Comparison of ENCODE assay signal across 18 cellular contexts in the genomic region with DNA sequence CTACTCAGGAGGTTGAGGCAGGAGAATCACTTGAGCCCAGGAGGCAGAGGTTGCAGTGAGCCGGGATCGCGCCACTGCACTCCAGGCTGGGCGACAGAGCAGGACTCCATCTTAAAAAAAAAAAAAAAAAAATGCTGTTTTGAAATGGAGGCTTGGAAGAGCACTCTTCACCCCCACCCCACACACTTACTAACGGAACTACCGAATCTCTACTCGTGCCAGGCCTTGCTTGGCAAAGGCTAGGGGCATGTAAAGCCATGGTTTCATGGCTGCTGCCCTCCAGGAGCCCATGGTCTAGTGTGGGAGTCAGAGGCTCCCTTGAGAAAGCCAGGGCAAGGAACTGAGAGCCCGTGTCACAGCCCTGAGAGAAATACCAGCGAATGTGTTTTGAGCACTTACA. TPM values are rescaled to one million over a fixed set of nuclear protein-coding genes. Genes with fewer than 3 reads are reported as not detected.
DNase-seq lines count a peak whose midpoint lies in the region; TF ChIP-seq lines count a peak whose summit lies in the region.
"Had no signal": no experiment of that assay in that cellular context is flagged by ENCODE, and none has a peak within 500 bp of the region (broad histone marks: within the 10 kb centered on the region; RNA-seq: fewer than 3 reads in every experiment).

No MANE protein-coding gene starts in this region.

- H3K4me1 Mint-ChIP-seq in chondrocyte (ENCODE audit: low read depth) (peaks cover 75% of the 10 kb centered on the region), osteocyte (ENCODE audit: unreplicated experiment) (peaks cover 77% of the 10 kb centered on the region)

- H3K27me3 Mint-ChIP-seq in chondrocyte (ENCODE audit: low read depth), result no peaks in the 10 kb centered on the region
- H3K27me3 Mint-ChIP-seq in osteocyte (ENCODE audit: unreplicated experiment), result no peaks in the 10 kb centered on the region

- no peaks in the 10 kb centered on the region for H3K9me3 Mint-ChIP-seq in chondrocyte (ENCODE audit: low read depth)
- no peaks in the 10 kb centered on the region for H3K9me3 Mint-ChIP-seq in osteocyte (ENCODE audit: unreplicated experiment)
- H3K9me3 Mint-ChIP-seq: GM23338; T-helper 1 cell treated with Interleukin-12 subunit alpha and Interleukin-12 subunit beta and Interleukin-4 antibody, amounts not matched to agents 30 μg/mL and 1 μg/mL, for 36 hours had no signal

- H3K27ac ChIP-seq in right atrium auricular region (peak overlapping the region; percentile 85 to 87), substantia nigra (ENCODE audit: low read depth, low read length, poor library complexity, severe bottlenecking) (no peak overlapping the region)
- H3K27ac ChIP-seq: A549 had no signal

- H3K4me1 ChIP-seq in right atrium auricular region, result peaks cover 0 to 73% of the 10 kb centered on the region in 2 donors
- H3K4me1 ChIP-seq: A549 had no signal

- no peaks in the 10 kb centered on the region for H3K9me3 ChIP-seq in right atrium auricular region
- H3K9me3 ChIP-seq: A549, prostate gland had no signal

- intact Hi-C loops in cardiac septum (cut with DNase I), result no loop called here

- peaks cover 29% of the 10 kb centered on the region for H3K36me3 ChIP-seq in right atrium auricular region
- H3K36me3 ChIP-seq: prostate gland had no signal

- peaks cover 6% of the 10 kb centered on the region for H3K36me3 Mint-ChIP-seq in chondrocyte (ENCODE audit: low read depth)
- H3K36me3 Mint-ChIP-seq in osteocyte (ENCODE audit: unreplicated experiment), result peaks cover 7% of the 10 kb centered on the region

- no peak for DNase-seq in right atrium auricular region (ENCODE audit: low spot score)
- DNase-seq in cardiac septum (ENCODE audit: low spot score), result no peak
- DNase-seq in chondrocyte (ENCODE audit: low spot score), result no peak
- DNase-seq in osteocyte (ENCODE audit: extremely low spot score, unreplicated experiment), result no peak
- no peak for DNase-seq in activated gamma-delta T cell (lab: John Stamatoyannopoulos, UW)
- no peak for DNase-seq in NCI-H2029 (lab: John Stamatoyannopoulos, UW)
- no peak for DNase-seq in substantia nigra (lab: John Stamatoyannopoulos, UW)
- DNase-seq in AML-193 (lab: John Stamatoyannopoulos, UW), result no peak
- DNase-seq: activated T-cell treated with anti-CD3 and anti-CD28 coated beads, Interleukin-2, amount 50 U/mL, for 1 hour; effector CD4-positive, alpha-beta T cell; foreskin melanocyte; NCI-H1417; NCI-H510A; OCI-M1 had no signal

- no peaks in the 10 kb centered on the region for H3K27me3 ChIP-seq in right atrium auricular region

- peak overlapping the region; percentile 100 for H3K27ac Mint-ChIP-seq in chondrocyte (ENCODE audit: unreplicated experiment)
- peak overlapping the region; percentile 99 for H3K27ac Mint-ChIP-seq in osteocyte (ENCODE audit: unreplicated experiment)
- H3K27ac Mint-ChIP-seq: GM23338; T-helper 1 cell treated with Interleukin-12 subunit alpha and Interleukin-12 subunit beta and Interleukin-4 antibody, amounts not matched to agents 30 μg/mL and 1 μg/mL, for 36 hours had no signal

- H3K4me3 ChIP-seq in right atrium auricular region, result no peak overlapping the region
- H3K4me3 ChIP-seq: A549, prostate gland had no signal

- no peak overlapping the region for H3K4me3 Mint-ChIP-seq in chondrocyte (ENCODE audit: unreplicated experiment)
- no peak overlapping the region for H3K4me3 Mint-ChIP-seq in osteocyte (ENCODE audit: unreplicated experiment)
- H3K4me3 Mint-ChIP-seq: T-helper 1 cell treated with Interleukin-12 subunit alpha and Interleukin-12 subunit beta and Interleukin-4 antibody, amounts not matched to agents 30 μg/mL and 1 μg/mL, for 36 hours had no signal

- TF ChIP-seq CTCF in right atrium auricular region (IDR thresholded peaks at IDR 0.05) (no peak), chondrocyte (IDR thresholded peaks at IDR 0.05) (no peak), osteocyte (IDR thresholded peaks at IDR 0.05) (no peak)

RNA-seq across cellular contexts. Expression of gene PCDHGC5, which starts 21.3 kb away (rescaled TPM):
- 1 to 10 TPM; 1.4 to 1.7 TPM for total RNA-seq in right atrium auricular region
- 6.1 TPM for total RNA-seq in cardiac septum
- total RNA-seq in chondrocyte, result 1.7 to 3.6 TPM (median 2.0 TPM) in 3 replicates
- total RNA-seq in osteocyte, result 1.4 and 1.9 TPM in 2 replicates

RNA-seq across cellular contexts. Expression of gene PCDHGC4, which starts 25.3 kb away (rescaled TPM):
- total RNA-seq in right atrium auricular region, result 1 to 10 TPM; 1.5 to 1.7 TPM
- 5.8 TPM for total RNA-seq in cardiac septum
- 0.72 to 1.8 TPM (median 1.1 TPM) in 3 replicates for total RNA-seq in chondrocyte
- total RNA-seq in osteocyte, result 2.8 and 3.7 TPM in 2 replicates

RNA-seq across cellular contexts. Expression of gene PCDHGC3, which starts 34.4 kb away (rescaled TPM):
- total RNA-seq in right atrium auricular region (10 to 100 TPM; 24.1 to 38.3 TPM), cardiac septum (16.9 TPM), chondrocyte (68.9 to 91.8 TPM (median 90.8 TPM) in 3 replicates), osteocyte (92.4 and 99.9 TPM in 2 replicates)
